ENCODE assay signal across 7 cellular contexts in the genomic region with DNA sequence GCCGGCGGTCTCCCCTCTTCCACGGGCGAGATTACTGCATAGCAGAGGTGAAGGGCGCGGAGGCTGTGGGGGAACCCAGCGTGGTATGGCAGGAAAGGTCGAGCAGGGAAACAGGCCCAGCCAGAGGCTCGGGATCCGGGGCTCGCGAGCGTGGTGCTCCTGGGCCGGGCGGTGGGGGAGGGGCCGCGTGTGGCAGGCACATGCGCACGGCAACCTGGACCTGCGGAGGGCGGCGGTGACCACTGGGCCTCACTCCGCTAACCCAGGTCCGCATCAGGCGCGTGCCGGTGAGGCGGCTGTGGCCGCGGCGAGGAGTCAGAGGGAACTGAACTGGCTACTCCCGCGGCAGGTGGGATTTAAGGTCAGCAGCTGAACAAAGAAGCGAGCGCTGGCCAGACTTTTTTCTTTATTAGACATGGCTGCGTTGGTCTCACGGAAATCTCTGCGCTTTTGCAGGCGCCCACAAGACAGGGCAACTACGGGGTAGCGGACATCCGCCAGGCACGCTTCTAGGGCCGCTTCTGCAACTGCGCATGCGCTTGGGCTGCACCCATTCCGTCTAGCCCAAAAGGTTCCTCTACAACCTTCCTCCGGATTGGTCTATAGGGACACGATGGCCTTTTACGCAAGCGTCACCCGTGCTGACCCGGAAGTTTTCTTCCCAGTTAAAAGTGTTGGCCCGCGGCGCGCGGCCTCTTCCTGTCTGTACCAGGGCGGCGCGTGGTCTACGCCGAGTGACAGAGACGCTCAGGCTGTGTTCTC.
DNase-seq lines count a peak whose midpoint lies in the region; ATAC-seq lines count a peak whose summit lies in the region.

A gene (plus strand): TSS at position 694 of the 762 bp plus-strand sequence. CDS start 869 bp downstream, outside the sequence.

- peak; percentile 98 for DNase-seq in NCI-H2081 (lab: John Stamatoyannopoulos, UW)
- DNase-seq in T1000 (lab: John Stamatoyannopoulos, UW), result peak; percentile 80
- peak; percentile 99 for DNase-seq in astrocyte of the hippocampus (ENCODE audit: low read depth, low spot score)
- peak; percentile 95 to 98 for DNase-seq in hippocampal formation (lab: John Stamatoyannopoulos, UW)
- DNase-seq in retina, result peak; percentile 97

- ATAC-seq in GM18508 (IDR thresholded peaks at IDR 0.05; ENCODE audit: insufficient read depth, unreplicated experiment) (peak; percentile 75), HG03025 (IDR thresholded peaks at IDR 0.05; ENCODE audit: low FRiP score, unreplicated experiment) (peak; percentile 67)

Comparison
In these comparisons a context has a peak if more than half of its experiments do, and no peak if none do; other contexts are left out.
1. Peak in every context shown above with its lines: DNase-seq and ATAC-seq.